ENCODE assay signal across 29 cellular contexts in the genomic region with DNA sequence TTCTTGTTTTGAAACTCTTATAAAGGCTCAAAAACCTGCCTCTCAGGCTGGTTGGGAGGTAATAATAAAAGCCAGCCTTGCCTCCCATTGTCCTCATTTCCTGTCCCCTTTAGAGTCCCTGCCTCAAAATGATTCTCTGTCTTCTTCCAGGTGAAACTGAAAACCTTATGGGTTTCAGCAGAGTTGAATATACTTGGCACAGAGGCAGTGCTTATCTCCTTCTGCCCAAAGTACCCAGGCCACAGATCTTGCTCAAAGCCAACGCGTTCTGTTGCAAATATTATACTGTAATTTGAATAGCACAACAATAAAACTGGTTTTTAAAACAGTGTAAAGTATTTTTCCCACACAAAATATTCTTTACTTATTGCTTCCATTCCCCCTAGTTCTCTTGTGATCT.
"Had no signal": no experiment of that assay in that cellular context is flagged by ENCODE, and none has a peak within 500 bp of the region (broad histone marks: within the 10 kb centered on the region; RNA-seq: fewer than 3 reads in every experiment).

No MANE protein-coding gene starts in this region.

- H3K27me3 ChIP-seq: MG63, SJSA1 had no signal

- H2AFZ ChIP-seq: PC-9 had no signal

- H3K9ac ChIP-seq: SK-N-SH had no signal

- H3K36me3 ChIP-seq: MG63, SJSA1 had no signal

- H3K4me2 ChIP-seq: PC-9, SK-N-SH had no signal

- H3K27ac ChIP-seq: PC-9, RWPE1, SJSA1 had no signal

- H3K9me3 ChIP-seq: SJSA1 had no signal

- H3K9me2 ChIP-seq: SK-N-SH had no signal

- H3K4me3 ChIP-seq: MG63, PC-9, SJSA1 had no signal

- DNase-seq: Kasumi-1, MG63, MV-4-11, NCI-H1092, NCI-H1105, NCI-H1417 treated with DMSO at 0.1 percent for 48 hours, NCI-H1436 treated with DMSO at 0.1 percent for 48 hours, NCI-H1694 treated with DMSO at 0.1 percent for 48 hours, NCI-H187 treated with DMSO at 0.1 percent for 48 hours, NCI-H2029, NCI-H2081, NCI-H2171 treated with DMSO at 0.1 percent for 48 hours, NCI-H226, NCI-H446 treated with DMSO at 0.1 percent for 48 hours, NCI-H510A, NCI-H524, NCI-H526, NCI-H69, NCI-H748 treated with DMSO at 0.1 percent for 48 hours, NCI-H82, PC-9, Right ventricle myocardium superior, SHP77 treated with DMSO at 0.1 percent for 48 hours, SK-N-SH, SW 1271, T-helper 1 cell had no signal

- ATAC-seq: Panc1 had no signal
